ENCODE assay signal across 18 cellular contexts in genomic region chr7:128131701-128132100, GRCh38.
DNase-seq lines count a peak whose midpoint lies in the region; ATAC-seq, FAIRE-seq and TF ChIP-seq lines count a peak whose summit lies in the region.
"Had no signal": no experiment of that assay in that cellular context is flagged by ENCODE, and none has a peak within 500 bp of the region (broad histone marks: within the 10 kb centered on the region; RNA-seq: fewer than 3 reads in every experiment).

No MANE protein-coding gene starts in this region.

- TF ChIP-seq POLR2A in A549 (IDR thresholded peaks at IDR 0.05; ENCODE audit: low read length) = no peak

- POLR2A ChIA-PET in A549 (lab: Yijun Ruan, JAX) = no interaction called here

- peaks cover 8% of the 10 kb centered on the region for H3K4me1 ChIP-seq in A549

- H3K9me3 ChIP-seq in A549 = no peaks in the 10 kb centered on the region
- H3K9me3 ChIP-seq: BLaER1 had no signal

- 46% methylated on average over 3 of the region's 3 CpGs for WGBS in A549 (ENCODE audit: missing lambda C conversion rate)

- TF ChIP-seq CTCF in A549 (IDR thresholded peaks at IDR 0.05) (no peak), fibroblast of the aortic adventitia (IDR thresholded peaks at IDR 0.05; ENCODE audit: insufficient read depth, low read length) (no peak), GM10266 (IDR thresholded peaks at IDR 0.05; ENCODE audit: control insufficient read depth, insufficient read depth, low read depth, missing control alignments) (no peak)

- FAIRE-seq in A549 (lab: Jason Lieb, UNC) = no peak
- FAIRE-seq: GM12878 had no signal

- no peak overlapping the region for H3K27ac ChIP-seq in A549
- H3K27ac ChIP-seq: 22Rv1, BLaER1 had no signal

- no peak for TF ChIP-seq EP300 in A549 (IDR thresholded peaks at IDR 0.05)

- H3K4me3 ChIP-seq in A549 (no peak overlapping the region), fibroblast of the aortic adventitia (ENCODE audit: low read depth, low read length) (no peak overlapping the region)
- H3K4me3 ChIP-seq: BLaER1, GM12878 had no signal

- CTCF ChIA-PET in A549 (lab: Yijun Ruan, JAX) = interaction anchor here (3.6 kb wide), 1 partner anchor 78 kb away, joined by 19 read pairs; no protein-coding TSS in a partner anchor

- TF ChIP-seq RAD21 in A549 (conservative IDR thresholded peaks at IDR 0.05 in 1 of 2, IDR thresholded peaks at IDR 0.05 in 1 of 2) = no peak

- ATAC-seq in A549 = no peak
- ATAC-seq: GM12878, HCT116 had no signal

- H3K4me2 ChIP-seq in A549 = no peak overlapping the region
- H3K4me2 ChIP-seq: BLaER1 had no signal

- no peak for DNase-seq in A549 (ENCODE audit: low read depth in 1 of 2, low spot score in 1 of 2)
- peak; percentile 91 for DNase-seq in dermis blood vessel endothelial cell
- peak; percentile 51 for DNase-seq in fibroblast of the aortic adventitia (ENCODE audit: low read depth)
- DNase-seq in pulmonary artery endothelial cell (ENCODE audit: low read depth, low spot score) = peak; percentile 64
- no peak for DNase-seq in activated gamma-delta T cell (lab: John Stamatoyannopoulos, UW)
- no peak for DNase-seq in epidermal melanocyte (ENCODE audit: insufficient read length, low spot score)
- DNase-seq in GM10266 (ENCODE audit: extremely low spot score) = no peak
- DNase-seq: CD4-positive, alpha-beta memory T cell; DMS153; DMS79; GF-D8; GOT3; H7; HFFc6 had no signal

TF ChIP-seq in A549, 52 proteins besides CTCF, POLR2A, EP300 and RAD21:
- TF ChIP-seq MAFK (IDR thresholded peaks at IDR 0.05; ENCODE audit: partially characterized antibody) = peak; percentile 3
- no peak for TF ChIP-seq RFX5 (IDR thresholded peaks at IDR 0.05)

Comparison
In these comparisons a context has a peak if more than half of its experiments do, and no peak if none do; other contexts are left out.
1. DNase-seq: peak in dermis blood vessel endothelial cell (single experiment), fibroblast of the aortic adventitia (single experiment) and pulmonary artery endothelial cell (single experiment); none in A549 (0 of 2), activated gamma-delta T cell (single experiment), epidermal melanocyte (single experiment) and GM10266 (single experiment).